In genomic region chr6:4380881-4381281, GRCh38 we compare ENCODE assay signal across 16 cellular contexts.
DNase-seq lines count a peak whose midpoint lies in the region; ATAC-seq, FAIRE-seq and TF ChIP-seq lines count a peak whose summit lies in the region.
"Had no signal": no experiment of that assay in that cellular context is flagged by ENCODE, and none has a peak within 500 bp of the region (broad histone marks: within the 10 kb centered on the region; RNA-seq: fewer than 3 reads in every experiment).

No MANE protein-coding gene starts in this region.

- CTCF ChIA-PET in HepG2 (lab: Yijun Ruan, JAX; ENCODE audit: low intra/inter-chr PET ratio, low total read pairs) = no interaction called here

- FAIRE-seq in HepG2 (lab: Jason Lieb, UNC) = no peak
- no peak for FAIRE-seq in pancreas (lab: Jason Lieb, UNC)

- in situ Hi-C loops in HepG2 (cut with HindIII; ENCODE audit: extremely low pct_ligation_motif_present, low pct_unique_long_range_greater_than_20kb) = no loop called here

- intact Hi-C loops in HepG2 (cut with micrococcal nuclease; ENCODE audit: unreplicated experiment) (no loop called here), right lobe of liver (cut with DNase I) (no loop called here), pancreas (cut with DNase I) (no loop called here)

- no peak for ATAC-seq in HepG2
- ATAC-seq in right lobe of liver = peak in 3 of 4 donors; percentile 23 to 55 (median 24)
- ATAC-seq in pancreas = no peak

- no peak for TF ChIP-seq EP300 in HepG2 (IDR thresholded peaks at IDR 0.05; ENCODE audit: low read depth in 2 of 2, low read length in 2 of 2)
- TF ChIP-seq EP300 in HepG2 (CRISPR knock-in tag; IDR thresholded peaks at IDR 0.05; ENCODE audit: borderline replicate concordance) = no peak

- H3K36me3 ChIP-seq in liver (ENCODE audit: control insufficient read depth in 4 of 4, insufficient read depth in 3 of 4, low read depth in 1 of 4, low read length in 3 of 4) (no peaks in the 10 kb centered on the region), HepG2 (replicated peaks in 1 of 2; ENCODE audit: control insufficient read depth in 1 of 2, insufficient read depth in 2 of 2, low read length in 2 of 2) (no peaks in the 10 kb centered on the region), cardiac muscle cell (no peaks in the 10 kb centered on the region), right lobe of liver (no peaks in the 10 kb centered on the region), hepatocyte (replicated peaks; ENCODE audit: insufficient read depth, low read depth) (no peaks in the 10 kb centered on the region), pancreas (no peaks in the 10 kb centered on the region)
- H3K36me3 ChIP-seq: Peyer's patch had no signal

- TF ChIP-seq CTCF in liver (IDR thresholded peaks at IDR 0.05; ENCODE audit: low read depth, low read length, missing input control) (no peak), HepG2 (CRISPR knock-in tag; IDR thresholded peaks at IDR 0.05) (no peak), cardiac muscle cell (IDR thresholded peaks at IDR 0.05; ENCODE audit: low read depth, low read length) (no peak), right lobe of liver (IDR thresholded peaks at IDR 0.05) (no peak), hepatocyte (IDR thresholded peaks at IDR 0.05; ENCODE audit: poor library complexity) (no peak), pancreas (IDR thresholded peaks at IDR 0.05) (no peak)

- H3K27ac ChIP-seq in liver (ENCODE audit: low read depth in 1 of 2, low read length in 2 of 2) (peak overlapping the region; percentile 54 to 64), HepG2 (ENCODE audit: extremely low read length, insufficient read depth, low read length) (no peak overlapping the region), cardiac muscle cell (peak overlapping the region; percentile 63), right lobe of liver (peak overlapping the region in 2 of 3 donors; percentile 7 to 60), hepatocyte (no peak overlapping the region), pancreas (no peak overlapping the region)
- H3K27ac ChIP-seq: BLaER1 treated with 17β-estradiol and CSF1 and Interleukin-3, amounts not matched to agents 10 nM and 100 nM; Peyer's patch had no signal

- BruUV-seq in HepG2 (replicated peaks; lab: Mats Ljungman, UMichigan) = no TSS peak

- TF ChIP-seq POLR2A in HepG2 (IDR thresholded peaks at IDR 0.05; ENCODE audit: insufficient read depth in 1 of 2, low read depth in 2 of 2, low read length in 2 of 2) (no peak), right lobe of liver (IDR thresholded peaks at IDR 0.05) (no peak)

- WGBS in liver = 56% methylated on average over 7 of the region's 7 CpGs
- WGBS in HepG2 (ENCODE audit: low lambda C conversion rate) = 0% methylated on average over 7 of the region's 7 CpGs
- 43% methylated on average over 3 of the region's 7 CpGs for WGBS in right lobe of liver (ENCODE audit: insufficient coverage, low coverage, low lambda C conversion rate, missing lambda C conversion rate)
- 70% methylated on average over 7 of the region's 7 CpGs for WGBS in hepatocyte (ENCODE audit: low lambda C conversion rate, missing lambda C conversion rate)
- 58 to 63% methylated on average over 7 of the region's 7 CpGs for WGBS in pancreas, 2 donors

- H3K9ac ChIP-seq in liver (ENCODE audit: low read depth in 1 of 2, low read length in 2 of 2) (no peak overlapping the region), HepG2 (ENCODE audit: insufficient read depth, low read depth, low read length) (no peak overlapping the region)
- H3K9ac ChIP-seq: BLaER1 treated with 17β-estradiol and CSF1 and Interleukin-3, amounts not matched to agents 10 nM and 100 nM had no signal

- H3K4me2 ChIP-seq in HepG2 (ENCODE audit: low read depth, low read length) = no peak overlapping the region
- no peak overlapping the region for H3K4me2 ChIP-seq in hepatocyte
- H3K4me2 ChIP-seq: BLaER1 treated with 17β-estradiol and CSF1 and Interleukin-3, amounts not matched to agents 10 nM and 100 nM had no signal

- no peaks in the 10 kb centered on the region for H3K79me2 ChIP-seq in HepG2 (ENCODE audit: insufficient read depth, low read length)
- H3K79me2 ChIP-seq in hepatocyte = no peaks in the 10 kb centered on the region

- POLR2A ChIA-PET in HepG2 (lab: Yijun Ruan, JAX) = no interaction called here

- H2AFZ ChIP-seq in HepG2 (ENCODE audit: low read length) (no peak overlapping the region), hepatocyte (no peak overlapping the region)

- DNase-seq in HepG2 (ENCODE audit: low spot score) (no peak), cardiac muscle cell (ENCODE audit: low read depth in 1 of 2, low spot score in 1 of 2) (peak; percentile 54 to 75), right lobe of liver (no peak), hepatocyte (ENCODE audit: low spot score) (no peak), pancreas (no peak), cerebellum (ENCODE audit: low spot score) (no peak)
- DNase-seq in stimulated activated CD4-positive, alpha-beta T cell treated with anti-CD3 and anti-CD28 coated beads, Interleukin-1b, Interleukin-23, amount 100 ng/mL, for 48 hours = no peak
- DNase-seq: DMS153, H9, NCI-H1417 treated with DMSO at 0.1 percent for 48 hours, NCI-H2029, NCI-H510A, NCI-H82, Peyer's patch had no signal

- H3K9me2 ChIP-seq in hepatocyte (replicated peaks; ENCODE audit: insufficient read depth) = no peaks in the 10 kb centered on the region

- H3K9me3 ChIP-seq in liver (ENCODE audit: control insufficient read depth in 4 of 4, low read length in 3 of 4) (peaks cover 1 to 23% (median 8%) of the 10 kb centered on the region in 4 donors), HepG2 (ENCODE audit: low read length) (peaks cover 29% of the 10 kb centered on the region), cardiac muscle cell (ENCODE audit: low read depth) (peaks cover 5% of the 10 kb centered on the region), right lobe of liver (peaks cover 0 to 5% (median 0%) of the 10 kb centered on the region in 4 donors), hepatocyte (ENCODE audit: low read depth) (no peaks in the 10 kb centered on the region), pancreas (no peaks in the 10 kb centered on the region)

- TF ChIP-seq RAD21 in liver (IDR thresholded peaks at IDR 0.05) = no peak
- TF ChIP-seq RAD21 in HepG2 (CRISPR knock-in tag; IDR thresholded peaks at IDR 0.05) = no peak

- H3K4me3 ChIP-seq in liver (ENCODE audit: low read depth in 1 of 3, low read length in 3 of 3) (no peak overlapping the region), HepG2 (replicated peaks in 1 of 3; ENCODE audit: insufficient read depth in 1 of 3, low read depth in 2 of 3, low read length in 3 of 3) (no peak overlapping the region), cardiac muscle cell (no peak overlapping the region), right lobe of liver (no peak overlapping the region), hepatocyte (no peak overlapping the region), pancreas (no peak overlapping the region)
- H3K4me3 ChIP-seq: BLaER1 treated with 17β-estradiol and CSF1 and Interleukin-3, amounts not matched to agents 10 nM and 100 nM; Peyer's patch had no signal

- H3K27me3 ChIP-seq in liver (ENCODE audit: control insufficient read depth in 4 of 4, insufficient read depth in 4 of 4, low read length in 3 of 4) (peaks cover 0 to 5% (median 0%) of the 10 kb centered on the region in 4 donors), HepG2 (ENCODE audit: control insufficient read depth in 1 of 2, insufficient read depth in 2 of 2, low read length in 2 of 2) (peaks cover 0 to 29% of the 10 kb centered on the region in 2 experiments; a peak in 4 of 5 replicates), cardiac muscle cell (no peaks in the 10 kb centered on the region), right lobe of liver (no peaks in the 10 kb centered on the region), hepatocyte (no peaks in the 10 kb centered on the region), pancreas (no peaks in the 10 kb centered on the region)
- H3K27me3 ChIP-seq: BLaER1 treated with 17β-estradiol and CSF1 and Interleukin-3, amounts not matched to agents 10 nM and 100 nM; Peyer's patch had no signal

- H4K20me1 ChIP-seq in HepG2 (ENCODE audit: insufficient read depth, low read length) (no peaks in the 10 kb centered on the region), hepatocyte (ENCODE audit: insufficient read depth, poor library complexity, severe bottlenecking) (no peaks in the 10 kb centered on the region)
- H4K20me1 ChIP-seq: BLaER1 treated with 17β-estradiol and CSF1 and Interleukin-3, amounts not matched to agents 10 nM and 100 nM had no signal

- H3K4me1 ChIP-seq in liver (ENCODE audit: control insufficient read depth in 4 of 4, insufficient read depth in 4 of 4, low read length in 3 of 4) = no peaks in the 10 kb centered on the region
- no peaks in the 10 kb centered on the region for H3K4me1 ChIP-seq in HepG2 (ENCODE audit: insufficient read depth, low read length)
- H3K4me1 ChIP-seq in cardiac muscle cell (ENCODE audit: low read depth) = peaks cover 21% of the 10 kb centered on the region
- H3K4me1 ChIP-seq in right lobe of liver = no peaks in the 10 kb centered on the region
- H3K4me1 ChIP-seq in hepatocyte (ENCODE audit: insufficient read depth) = peaks cover 3% of the 10 kb centered on the region
- H3K4me1 ChIP-seq in pancreas = no peaks in the 10 kb centered on the region
- H3K4me1 ChIP-seq: BLaER1 treated with 17β-estradiol and CSF1 and Interleukin-3, amounts not matched to agents 10 nM and 100 nM; Peyer's patch had no signal

TF ChIP-seq in liver, 16 proteins besides CTCF, POLR2A, EP300 and RAD21 (continues in another document):
- TF ChIP-seq EGR1 (IDR thresholded peaks at IDR 0.05; ENCODE audit: low read depth in 2 of 2) (no peak), TAF1 (conservative IDR thresholded peaks at IDR 0.05) (no peak)

TF ChIP-seq in HepG2, 621 proteins besides CTCF, POLR2A, EP300 and RAD21 (continues in another document):
- TF ChIP-seq MLXIP (CRISPR knock-in tag; IDR thresholded peaks at IDR 0.05; ENCODE audit: borderline replicate concordance) (no peak), ZNF564 (CRISPR knock-in tag; IDR thresholded peaks at IDR 0.05) (no peak)

Comparison
In these comparisons a context has a peak if more than half of its experiments do, and no peak if none do; other contexts are left out.
1. H3K27ac ChIP-seq: peak in liver (2 of 2), cardiac muscle cell (single experiment) and right lobe of liver (2 of 3); none in HepG2 (single experiment), hepatocyte (single experiment) and pancreas (0 of 4).
2. ATAC-seq: peak in right lobe of liver (3 of 4); none in HepG2 (single experiment) and pancreas (0 of 4).
3. DNase-seq: peak in cardiac muscle cell (2 of 2); none in HepG2 (single experiment), right lobe of liver (0 of 3), hepatocyte (single experiment), stimulated activated CD4-positive, alpha-beta T cell treated with anti-CD3 and anti-CD28 coated beads, Interleukin-1b, Interleukin-23, amount 100 ng/mL, for 48 hours (single experiment), pancreas (0 of 6) and cerebellum (single experiment).